ENCODE assay signal across 8 cellular contexts in the genomic region with DNA sequence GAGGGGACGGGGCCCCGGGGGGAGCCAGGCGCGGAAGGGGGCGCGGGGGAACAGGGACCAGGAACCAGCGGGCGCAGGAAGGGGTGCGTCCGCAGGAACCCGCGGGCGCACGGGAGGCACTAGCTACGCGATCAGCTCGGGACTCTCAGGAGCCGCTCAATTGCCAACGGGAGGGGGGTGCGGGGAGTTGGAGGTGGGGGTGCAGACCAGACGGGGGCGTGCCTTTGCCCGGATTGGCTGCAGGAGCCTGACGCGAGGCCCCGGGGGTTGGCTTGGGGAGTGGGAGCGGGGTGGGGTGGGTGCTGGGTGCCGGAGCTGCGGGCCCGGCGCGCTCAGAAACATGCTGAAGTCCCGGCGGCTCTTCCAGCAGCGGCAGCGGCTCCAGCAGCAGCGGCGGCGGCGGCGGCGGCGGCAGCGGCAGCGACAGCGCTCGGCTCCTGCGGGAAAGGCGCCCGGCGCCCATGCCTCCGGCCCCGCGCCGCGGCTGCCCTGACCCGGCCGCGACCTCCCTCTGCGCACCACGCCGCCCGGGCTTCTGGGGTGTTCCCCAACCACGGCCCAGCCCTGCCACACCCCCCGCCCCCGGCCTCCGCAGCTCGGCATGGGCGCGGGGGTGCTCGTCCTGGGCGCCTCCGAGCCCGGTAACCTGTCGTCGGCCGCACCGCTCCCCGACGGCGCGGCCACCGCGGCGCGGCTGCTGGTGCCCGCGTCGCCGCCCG. TPM values are rescaled to one million over a fixed set of nuclear protein-coding genes. Genes with fewer than 3 reads are reported as not detected.
DNase-seq lines count a peak whose midpoint lies in the region; FAIRE-seq and TF ChIP-seq lines count a peak whose summit lies in the region.

TSS of gene ADRB1 (plus strand) at position 335 of the 719 bp plus-strand sequence. CDS start at position 602, 267 bp downstream.

- no peak within 1 kb of the TSS for H3K27ac ChIP-seq in endothelial cell of umbilical vein (ENCODE audit: insufficient read depth, low read depth, low read length)
- H3K27ac ChIP-seq in temporal lobe (ENCODE audit: low read depth, low read length) = peak within 1 kb of the TSS; percentile 74

- H3K36me3 ChIP-seq in HAP-1 (replicated peaks) (no peaks in the 10 kb centered on the region), endothelial cell of umbilical vein (ENCODE audit: control insufficient read depth in 2 of 2, extremely low read depth in 1 of 2, insufficient read depth in 2 of 2, low read length in 2 of 2) (no peaks in the 10 kb centered on the region)

- peak; percentile 81 for DNase-seq in ELR (ENCODE audit: low read depth)
- peak; percentile 73 to 93 for DNase-seq in HAP-1 (ENCODE audit: low spot score in 2 of 2)
- peak; percentile 83 for DNase-seq in NCI-H146 treated with DMSO at 0.1 percent for 48 hours (lab: John Stamatoyannopoulos, UW; ENCODE audit: unreplicated experiment)
- DNase-seq in activated CD4-positive, alpha-beta T cell treated with anti-CD3 and anti-CD28 coated beads, Interleukin-2, amount 50 U/mL, for 48 hours = peak; percentile 37 to 40
- peak; percentile 61 for DNase-seq in endothelial cell of umbilical vein (ENCODE audit: low read depth, low spot score)
- DNase-seq in midbrain (lab: John Stamatoyannopoulos, UW) = peak; percentile 84
- DNase-seq in DMS79 (lab: John Stamatoyannopoulos, UW) = no peak

- intact Hi-C loops in endothelial cell of umbilical vein (cut with micrococcal nuclease) = loop anchor here (1.0 to 5.0 kb wide), 9 partner anchors 16 to 363 kb away; partner anchors contain the start of genes DCLRE1A and NHLRC2

- H3K9me1 ChIP-seq in endothelial cell of umbilical vein (replicated peaks; ENCODE audit: control insufficient read depth, extremely low read depth, insufficient read depth, low read length) = no peaks in the 10 kb centered on the region

- H3K27me3 ChIP-seq in HAP-1 (ENCODE audit: low read depth) = peaks cover 2% of the 10 kb centered on the region; the same call in 1 of the 2 replicates
- peaks cover 9 to 11% of the 10 kb centered on the region in 2 experiments for H3K27me3 ChIP-seq in endothelial cell of umbilical vein (ENCODE audit: control insufficient read depth in 2 of 2, insufficient read depth in 2 of 2, low read length in 2 of 2)

- POLR2A ChIA-PET in endothelial cell of umbilical vein (lab: Charles Lee) = no interaction called here

- in situ Hi-C loops in HAP-1 (cut with MboI; ENCODE audit: low sequenced_read_pairs) = no loop called here

- H3K4me3 ChIP-seq in HAP-1 = peak within 1 kb of the TSS; percentile 48
- peak within 1 kb of the TSS; percentile 30 to 38 (median 38) for H3K4me3 ChIP-seq in endothelial cell of umbilical vein (replicated peaks in 1 of 3; ENCODE audit: insufficient read depth in 1 of 3, low read depth in 1 of 3, low read length in 3 of 3)

- H3K79me2 ChIP-seq in endothelial cell of umbilical vein (ENCODE audit: control insufficient read depth, insufficient read depth, low read length) = no peaks in the 10 kb centered on the region

- peak within 1 kb of the TSS; percentile 55 for H2AFZ ChIP-seq in endothelial cell of umbilical vein (ENCODE audit: low read depth, low read length)

- H3K9me3 ChIP-seq in HAP-1 (no peaks in the 10 kb centered on the region), endothelial cell of umbilical vein (replicated peaks; ENCODE audit: control insufficient read depth, insufficient read depth, low read length) (no peaks in the 10 kb centered on the region)

- no peaks in the 10 kb centered on the region for H4K20me1 ChIP-seq in endothelial cell of umbilical vein (replicated peaks; ENCODE audit: control insufficient read depth, extremely low read depth, insufficient read depth, low read length)

- dilution Hi-C loops in endothelial cell of umbilical vein (cut with MboI; ENCODE audit: extremely low pct_ligation_motif_present, low sequenced_read_pairs) = no loop called here

- H3K4me2 ChIP-seq in endothelial cell of umbilical vein (ENCODE audit: insufficient read depth, low read length) = peak within 1 kb of the TSS; percentile 40

- no peak for TF ChIP-seq CTCF in endothelial cell of umbilical vein (IDR thresholded peaks at IDR 0.05; ENCODE audit: extremely low read depth in 1 of 2, insufficient read depth in 1 of 2, low read depth in 1 of 2, low read length in 2 of 2)

- FAIRE-seq in endothelial cell of umbilical vein (lab: Jason Lieb, UNC) = peak; percentile 40

- CTCF ChIA-PET in endothelial cell of umbilical vein (lab: Charles Lee) = interaction anchor here (0.6 to 1.7 kb wide), 5 partner anchors 11 to 288 kb away, joined by 3 to 6 read pairs (median 5); no protein-coding TSS in a partner anchor

- H3K9ac ChIP-seq in endothelial cell of umbilical vein (replicated peaks; ENCODE audit: extremely low read depth, insufficient read depth, low read length) = no peak within 1 kb of the TSS

- TF ChIP-seq POLR2A in endothelial cell of umbilical vein (IDR thresholded peaks at IDR 0.05; ENCODE audit: low read depth, low read length) = no peak

- no TSS peak for BruUV-seq in endothelial cell of umbilical vein (replicated peaks; lab: Mats Ljungman, UMichigan)

- H3K4me1 ChIP-seq in HAP-1 (peaks cover 3% of the 10 kb centered on the region; the same call in 1 of the 2 replicates), endothelial cell of umbilical vein (ENCODE audit: control insufficient read depth, extremely low read depth, insufficient read depth, low read length) (peaks cover 4% of the 10 kb centered on the region)

TF ChIP-seq in endothelial cell of umbilical vein, 7 proteins besides CTCF, POLR2A, EP300 and RAD21:
- TF ChIP-seq GATA2 (IDR thresholded peaks at IDR 0.05; ENCODE audit: insufficient read depth, insufficient read length, low read depth, low read length) (no peak), MYC (IDR thresholded peaks at IDR 0.05; ENCODE audit: low read depth, low read length) (no peak), POLR2AphosphoS5 (IDR thresholded peaks at IDR 0.05; ENCODE audit: insufficient read depth, low read depth, low read length) (peak; percentile 75), JUN (IDR thresholded peaks at IDR 0.05; ENCODE audit: borderline replicate concordance, insufficient read depth, insufficient read length, low read depth) (no peak)
TF ChIP-seq in endothelial cell of umbilical vein: peak in this region for 1.

RNA-seq across cellular contexts. Expression of gene ADRB1, which starts in this region (rescaled TPM):
- total RNA-seq in endothelial cell of umbilical vein (0.97 and 1.8 TPM in 2 replicates), temporal lobe (2.0 TPM)
- 0.23 and 0.49 TPM in 2 replicates for polyA plus RNA-seq in endothelial cell of umbilical vein
- 0.09 and 0.18 TPM in 2 replicates for polyA plus RNA-seq in endothelial cell of umbilical vein (2011; cell fraction: cytosol; rRNA removed)
- polyA plus RNA-seq in endothelial cell of umbilical vein (2011; cell fraction: nucleus; rRNA removed) = 0.11 and 0.25 TPM in 2 replicates
- 4.3 and 4.7 TPM in 2 replicates for polyA plus RNA-seq in endothelial cell of umbilical vein (2012)
- 0.23 and 0.41 TPM in 2 replicates for polyA minus RNA-seq in endothelial cell of umbilical vein
- 0.41 TPM for polyA minus RNA-seq in endothelial cell of umbilical vein (2011; cell fraction: cytosol; rRNA and poly(A)+ RNA removed)
- 0.19 and 0.24 TPM in 2 replicates for polyA minus RNA-seq in endothelial cell of umbilical vein (2011; cell fraction: nucleus; rRNA and poly(A)+ RNA removed)
